Comparison of ENCODE assay signal across 18 cellular contexts in the genomic region with DNA sequence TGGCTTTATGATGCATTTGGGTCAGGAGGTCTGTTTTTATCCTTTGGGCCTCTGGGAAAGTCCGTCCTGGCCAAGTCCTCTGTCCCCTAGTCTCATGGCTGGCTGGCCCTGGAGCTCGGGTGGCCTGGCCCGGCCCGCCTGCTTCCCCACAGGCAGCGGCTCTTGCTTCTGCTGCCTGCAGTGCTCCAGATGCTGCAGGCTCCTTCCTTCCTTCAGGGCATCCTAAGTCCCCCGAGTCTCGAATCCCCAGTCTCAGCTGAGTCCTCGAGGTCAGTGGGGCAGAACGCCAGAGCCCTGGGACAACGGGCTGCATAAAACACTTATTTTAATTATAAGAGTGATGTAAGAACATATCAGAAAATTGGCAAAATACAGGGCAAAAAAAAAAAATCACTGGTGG.
A peak's percentile ranks its signal among the peaks of the same experiment; 100 is the strongest.
DNase-seq lines count a peak whose midpoint lies in the region; ATAC-seq and TF ChIP-seq lines count a peak whose summit lies in the region.
"Had no signal": no experiment of that assay in that cellular context is flagged by ENCODE, and none has a peak within 500 bp of the region (broad histone marks: within the 10 kb centered on the region; RNA-seq: fewer than 3 reads in every experiment).

No MANE protein-coding gene starts in this region.

- H2BK5ac ChIP-seq in neuronal stem cell (ENCODE audit: low read length) = no peak overlapping the region

- H2AFZ ChIP-seq in neuronal stem cell (ENCODE audit: low read length) = no peak overlapping the region

- H3K4me1 Mint-ChIP-seq in CD4-positive, alpha-beta T cell (ENCODE audit: low read depth) = peaks cover 77% of the 10 kb centered on the region
- H3K4me1 Mint-ChIP-seq in activated B cell treated with CpG ODN at 0.5 μM for 24 hours = peaks cover 66% of the 10 kb centered on the region
- peaks cover 47 to 57% of the 10 kb centered on the region in 2 donors for H3K4me1 Mint-ChIP-seq in natural killer cell
- H3K4me1 Mint-ChIP-seq in CD14-positive monocyte = peaks cover 38% of the 10 kb centered on the region

- H3K27ac Mint-ChIP-seq in CD4-positive, alpha-beta T cell = peak overlapping the region; percentile 42
- H3K27ac Mint-ChIP-seq in activated B cell treated with CpG ODN at 0.5 μM for 24 hours = peak overlapping the region; percentile 86
- H3K27ac Mint-ChIP-seq in natural killer cell = no peak overlapping the region
- peak overlapping the region in 1 of 7 donors; percentile 38 for H3K27ac Mint-ChIP-seq in CD14-positive monocyte

- H2BK15ac ChIP-seq in neuronal stem cell (ENCODE audit: low read length) = no peak overlapping the region

- no peak overlapping the region for H4K8ac ChIP-seq in neuronal stem cell (ENCODE audit: low read depth, low read length)

- peaks cover 11% of the 10 kb centered on the region for H3K36me3 Mint-ChIP-seq in CD4-positive, alpha-beta T cell (ENCODE audit: low read depth)
- H3K36me3 Mint-ChIP-seq in activated B cell treated with CpG ODN at 0.5 μM for 24 hours (ENCODE audit: low read depth) (peaks cover 2% of the 10 kb centered on the region), natural killer cell (no peaks in the 10 kb centered on the region), CD14-positive monocyte (peaks cover 27 to 43% of the 10 kb centered on the region in 2 donors)

- H3K9me3 Mint-ChIP-seq in CD4-positive, alpha-beta T cell = no peaks in the 10 kb centered on the region
- H3K9me3 Mint-ChIP-seq in activated B cell treated with CpG ODN at 0.5 μM for 24 hours (no peaks in the 10 kb centered on the region), natural killer cell (no peaks in the 10 kb centered on the region), CD14-positive monocyte (no peaks in the 10 kb centered on the region)

- intact Hi-C loops in CD4-positive, alpha-beta T cell (cut with DNase I, micrococcal nuclease) = no loop called here
- intact Hi-C loops in activated B cell treated with CpG ODN at 0.5 μM for 24 hours (cut with micrococcal nuclease) = loop anchor here (2.0 kb wide), 1 partner anchor 41 kb away; no protein-coding TSS in a partner anchor
- intact Hi-C loops in natural killer cell (cut with micrococcal nuclease) = no loop called here
- intact Hi-C loops in CD14-positive monocyte (cut with micrococcal nuclease) = no loop called here

- H3K4ac ChIP-seq in neuronal stem cell (ENCODE audit: low read length) = no peak overlapping the region

- peaks cover 3% of the 10 kb centered on the region for H3K79me1 ChIP-seq in neuronal stem cell (ENCODE audit: low read depth, low read length)

- CTCF ChIA-PET in CD4-positive, alpha-beta T cell (lab: Charles Lee) = no interaction called here
- CTCF ChIA-PET in activated B cell treated with CpG ODN at 0.5 μM for 24 hours (lab: Charles Lee) = interaction anchor here (0.8 kb wide), 1 partner anchor 74 kb away, joined by 5 read pairs; a partner anchor contains a TSS

- DNase-seq in BE2C (peak; percentile 55), activated B cell treated with CpG ODN at 0.5 μM for 24 hours (no peak), neuronal stem cell (ENCODE audit: low spot score) (no peak), natural killer cell (no peak), CD14-positive monocyte (ENCODE audit: low spot score) (no peak)
- no peak for DNase-seq in CD4-positive, alpha-beta T cell
- DNase-seq: EL, GF-D8, Kasumi-1, NCI-H1417, NCI-H187, NCI-H2227 treated with DMSO at 0.1 percent for 48 hours, NCI-H510A, NCI-H748 treated with DMSO at 0.1 percent for 48 hours, SJCRH30 had no signal

- no peak overlapping the region for H3K27ac ChIP-seq in CD4-positive, alpha-beta T cell (ENCODE audit: low read depth, low read length)
- H3K27ac ChIP-seq in neuronal stem cell (replicated peaks; ENCODE audit: low read length) = no peak overlapping the region
- H3K27ac ChIP-seq: A549, SJCRH30 had no signal

- peak overlapping the region; percentile 58 for H2AK5ac ChIP-seq in neuronal stem cell (ENCODE audit: low read depth, low read length)

- peaks cover 18% of the 10 kb centered on the region for H3K4me1 ChIP-seq in BE2C
- H3K4me1 ChIP-seq in neuronal stem cell (ENCODE audit: control insufficient read depth in 2 of 2, insufficient read depth in 1 of 2, low read depth in 1 of 2, low read length in 2 of 2) = peaks cover 19 to 20% of the 10 kb centered on the region in 2 donors
- H3K4me1 ChIP-seq: A549 had no signal

- H3K9me3 ChIP-seq in BE2C (no peaks in the 10 kb centered on the region), neuronal stem cell (replicated peaks in 1 of 2; ENCODE audit: control insufficient read depth in 2 of 2, insufficient read depth in 1 of 2, low read depth in 1 of 2, low read length in 2 of 2) (no peaks in the 10 kb centered on the region)
- H3K9me3 ChIP-seq in CD4-positive, alpha-beta T cell (ENCODE audit: control insufficient read depth, low read length) = no peaks in the 10 kb centered on the region
- H3K9me3 ChIP-seq: A549, SJCRH30 had no signal

- H3K27me3 Mint-ChIP-seq in CD4-positive, alpha-beta T cell = no peaks in the 10 kb centered on the region
- no peaks in the 10 kb centered on the region for H3K27me3 Mint-ChIP-seq in activated B cell treated with CpG ODN at 0.5 μM for 24 hours
- no peaks in the 10 kb centered on the region for H3K27me3 Mint-ChIP-seq in natural killer cell (ENCODE audit: low read depth in 2 of 2)
- no peaks in the 10 kb centered on the region for H3K27me3 Mint-ChIP-seq in CD14-positive monocyte (ENCODE audit: low read depth in 3 of 3)

- H2BK120ac ChIP-seq in neuronal stem cell (ENCODE audit: low read depth, low read length) = no peak overlapping the region

- POLR2A ChIA-PET in CD4-positive, alpha-beta T cell (lab: Charles Lee) = no interaction called here
- POLR2A ChIA-PET in activated B cell treated with CpG ODN at 0.5 μM for 24 hours (lab: Charles Lee) = interaction anchor here (0.7 kb wide), 1 partner anchor 9 kb away, joined by 3 read pairs; no protein-coding TSS in a partner anchor

- H2BK12ac ChIP-seq in neuronal stem cell (ENCODE audit: low read length) = no peak overlapping the region

- H3K4me2 ChIP-seq in neuronal stem cell (ENCODE audit: insufficient read depth, low read length, poor library complexity, severe bottlenecking) = no peak overlapping the region
- H3K4me2 ChIP-seq: A549 had no signal

- no CpG with 5 or more reads among the region's 10 CpGs for WGBS in neuronal stem cell (ENCODE audit: extremely low coverage in 2 of 2, insufficient read length in 2 of 2, insufficient replicate concordance in 1 of 2), 2 donors

- H3K14ac ChIP-seq in neuronal stem cell (ENCODE audit: low read length) = no peak overlapping the region

- H3K4me3 ChIP-seq in BE2C (ENCODE audit: low read depth, low read length) = no peak overlapping the region
- no peak overlapping the region for H3K4me3 ChIP-seq in neuronal stem cell (ENCODE audit: low read length in 2 of 2)
- H3K4me3 ChIP-seq: A549, SJCRH30 had no signal

- H3K9ac ChIP-seq in neuronal stem cell (ENCODE audit: low read depth, low read length, poor library complexity) = no peak overlapping the region

- no peak for ATAC-seq in CD4-positive, alpha-beta T cell (ENCODE audit: poor library complexity)
- ATAC-seq in activated B cell treated with CpG ODN at 0.5 μM for 24 hours (ENCODE audit: low read depth) (no peak), natural killer cell (no peak), GM18511 (IDR thresholded peaks at IDR 0.05; ENCODE audit: unreplicated experiment) (no peak), GM18907 (IDR thresholded peaks at IDR 0.05; ENCODE audit: unreplicated experiment) (no peak)

- peak overlapping the region; percentile 35 for H3K18ac ChIP-seq in neuronal stem cell (ENCODE audit: low read length)

- TF ChIP-seq CTCF in BE2C (IDR thresholded peaks at IDR 0.05; ENCODE audit: low read depth, low read length) (no peak), activated B cell treated with CpG ODN at 0.5 μM for 24 hours (IDR thresholded peaks at IDR 0.05) (no peak), natural killer cell (IDR thresholded peaks at IDR 0.05) (no peak), CD14-positive monocyte (IDR thresholded peaks at IDR 0.05) (no peak)
- TF ChIP-seq CTCF in CD4-positive, alpha-beta T cell (IDR thresholded peaks at IDR 0.05) = no peak

- H3K23ac ChIP-seq in neuronal stem cell (ENCODE audit: low read depth, low read length, poor library complexity) = no peak overlapping the region

- H3K4me3 Mint-ChIP-seq in CD4-positive, alpha-beta T cell = no peak overlapping the region
- H3K4me3 Mint-ChIP-seq in activated B cell treated with CpG ODN at 0.5 μM for 24 hours = no peak overlapping the region
- no peak overlapping the region for H3K4me3 Mint-ChIP-seq in natural killer cell
- no peak overlapping the region for H3K4me3 Mint-ChIP-seq in CD14-positive monocyte

- no peak overlapping the region for H4K91ac ChIP-seq in neuronal stem cell (ENCODE audit: low read depth, low read length, poor library complexity)

- H3K27me3 ChIP-seq in BE2C (no peaks in the 10 kb centered on the region), neuronal stem cell (ENCODE audit: control insufficient read depth in 3 of 3, insufficient read depth in 3 of 3, low read depth in 1 of 3, low read length in 3 of 3) (no peaks in the 10 kb centered on the region)
- no peaks in the 10 kb centered on the region for H3K27me3 ChIP-seq in CD4-positive, alpha-beta T cell (ENCODE audit: control insufficient read depth, insufficient read depth, low read length)
- H3K27me3 ChIP-seq: SJCRH30 had no signal

- peaks cover 4% of the 10 kb centered on the region; the same call in 1 of the 2 replicates for H3K36me3 ChIP-seq in BE2C
- no peaks in the 10 kb centered on the region for H3K36me3 ChIP-seq in neuronal stem cell (replicated peaks in 1 of 2; ENCODE audit: control insufficient read depth in 2 of 2, insufficient read depth in 2 of 2, low read length in 2 of 2)
- H3K36me3 ChIP-seq: SJCRH30 had no signal

Comparison
In these comparisons a context has a peak if more than half of its experiments do, and no peak if none do; other contexts are left out.
1. H3K27ac Mint-ChIP-seq: peak in CD4-positive, alpha-beta T cell (single experiment) and activated B cell treated with CpG ODN at 0.5 μM for 24 hours (single experiment); none in natural killer cell (0 of 2).